ENCODE assay signal across 21 cellular contexts in genomic region chr20:47271216-47271615, GRCh38.
DNase-seq lines count a peak whose midpoint lies in the region; ATAC-seq and TF ChIP-seq lines count a peak whose summit lies in the region.
"Had no signal": no experiment of that assay in that cellular context is flagged by ENCODE, and none has a peak within 500 bp of the region (broad histone marks: within the 10 kb centered on the region; RNA-seq: fewer than 3 reads in every experiment).

No MANE protein-coding gene starts in this region.

- H3K27ac ChIP-seq in breast epithelium = peak overlapping the region; percentile 27 to 38
- peak overlapping the region; percentile 86 for H3K27ac ChIP-seq in SU-DHL-6 (ENCODE audit: low read depth, low read length)
- peak overlapping the region; percentile 19 for H3K27ac ChIP-seq in neuronal stem cell (replicated peaks; ENCODE audit: low read length)
- H3K27ac ChIP-seq in osteoblast (ENCODE audit: low read depth, low read length) = no peak overlapping the region
- H3K27ac ChIP-seq: KMS-11 had no signal

- H3K9me3 ChIP-seq in breast epithelium (no peaks in the 10 kb centered on the region), SU-DHL-6 (ENCODE audit: insufficient read depth, low read length) (no peaks in the 10 kb centered on the region), neuronal stem cell (replicated peaks in 1 of 2; ENCODE audit: control insufficient read depth in 2 of 2, insufficient read depth in 1 of 2, low read depth in 1 of 2, low read length in 2 of 2) (no peaks in the 10 kb centered on the region), osteoblast (ENCODE audit: low read depth, low read length) (no peaks in the 10 kb centered on the region)

- no peak for TF ChIP-seq POLR2A in breast epithelium (IDR thresholded peaks at IDR 0.05)

- no peak for DNase-seq in breast epithelium (ENCODE audit: low spot score in 2 of 2)
- no peak for DNase-seq in MCF 10A (ENCODE audit: unreplicated experiment)
- DNase-seq in neuronal stem cell (ENCODE audit: low spot score) = no peak
- no peak for DNase-seq in NCI-H1048 (lab: John Stamatoyannopoulos, UW)
- no peak for DNase-seq in nephron progenitor cell
- DNase-seq in osteoblast (ENCODE audit: insufficient read length, low spot score, missing footprints) = no peak
- DNase-seq: DMS53; GDM1; H7; HFFc6; NCI-H1105 treated with DMSO at 0.1 percent for 48 hours; NCI-H2029 treated with DMSO at 0.1 percent for 48 hours; NCI-H226; NCI-H510A treated with DMSO at 0.1 percent for 48 hours; NCI-H774; NK-92 treated with Interleukin-12 subunit alpha and Interleukin-12 subunit beta, amount 100 ng/mL, for 24 hours had no signal

- H3K9ac ChIP-seq in SU-DHL-6 (ENCODE audit: low read length) (no peak overlapping the region), neuronal stem cell (ENCODE audit: low read depth, low read length, poor library complexity) (no peak overlapping the region)
- H3K9ac ChIP-seq: KMS-11 had no signal

- no peak overlapping the region for H2AK5ac ChIP-seq in neuronal stem cell (ENCODE audit: low read depth, low read length)

- peak overlapping the region; percentile 4 for H3K4me2 ChIP-seq in SU-DHL-6 (ENCODE audit: low read depth, low read length, poor library complexity, severe bottlenecking)
- no peak overlapping the region for H3K4me2 ChIP-seq in neuronal stem cell (ENCODE audit: insufficient read depth, low read length, poor library complexity, severe bottlenecking)
- no peak overlapping the region for H3K4me2 ChIP-seq in osteoblast (ENCODE audit: insufficient read depth, low read length)
- H3K4me2 ChIP-seq: KMS-11 had no signal

- no peaks in the 10 kb centered on the region for H3K27me3 ChIP-seq in breast epithelium
- no peaks in the 10 kb centered on the region for H3K27me3 ChIP-seq in SU-DHL-6 (ENCODE audit: low read length)
- H3K27me3 ChIP-seq in neuronal stem cell (ENCODE audit: control insufficient read depth in 3 of 3, insufficient read depth in 3 of 3, low read depth in 1 of 3, low read length in 3 of 3) = no peaks in the 10 kb centered on the region
- no peaks in the 10 kb centered on the region for H3K27me3 ChIP-seq in osteoblast (ENCODE audit: insufficient read depth, low read length)

- H3K4me3 ChIP-seq in breast epithelium = no peak overlapping the region
- H3K4me3 ChIP-seq in SU-DHL-6 (ENCODE audit: insufficient read depth, low read length, poor library complexity, severe bottlenecking) = no peak overlapping the region
- no peak overlapping the region for H3K4me3 ChIP-seq in neuronal stem cell (ENCODE audit: low read length in 2 of 2)
- H3K4me3 ChIP-seq in osteoblast (ENCODE audit: insufficient read depth, low read length) = no peak overlapping the region

- no peak overlapping the region for H3K14ac ChIP-seq in neuronal stem cell (ENCODE audit: low read length)

- H2BK120ac ChIP-seq in neuronal stem cell (ENCODE audit: low read depth, low read length) = no peak overlapping the region

- CTCF ChIA-PET in MCF 10A (lab: Yijun Ruan, JAX) = interaction anchor here (0.6 to 12.2 kb wide), 17 partner anchors 9 to 518 kb away, joined by 3 to 581 read pairs (median 6); partner anchors contain the start of gene ZMYND8

- H3K36me3 ChIP-seq in breast epithelium = no peaks in the 10 kb centered on the region
- no peaks in the 10 kb centered on the region; the same call in 1 of the 2 replicates for H3K36me3 ChIP-seq in SU-DHL-6 (ENCODE audit: low read length)
- peaks cover 25 to 93% of the 10 kb centered on the region in 2 donors for H3K36me3 ChIP-seq in neuronal stem cell (replicated peaks in 1 of 2; ENCODE audit: control insufficient read depth in 2 of 2, insufficient read depth in 2 of 2, low read length in 2 of 2)
- peaks cover 26% of the 10 kb centered on the region for H3K36me3 ChIP-seq in osteoblast (ENCODE audit: insufficient read depth, low read length)

- H3K79me2 ChIP-seq in SU-DHL-6 (ENCODE audit: insufficient read depth, low read length) (peaks cover 23% of the 10 kb centered on the region), osteoblast (ENCODE audit: insufficient read depth, low read length) (peaks cover 53% of the 10 kb centered on the region)

- H3K27ac Mint-ChIP-seq in MCF 10A (ENCODE audit: low read depth, unreplicated experiment) (no peak overlapping the region), nephron progenitor cell (no peak overlapping the region)
- H3K27ac Mint-ChIP-seq: B cell, HFFc6 had no signal

- POLR2A ChIA-PET in MCF 10A (lab: Yijun Ruan, JAX) = interaction anchor here (0.9 to 10.4 kb wide), 7 partner anchors 10 to 193 kb away, joined by 3 to 288 read pairs (median 5); partner anchors contain the start of gene ZMYND8

- H4K20me1 ChIP-seq in SU-DHL-6 (ENCODE audit: low read depth, low read length) (no peaks in the 10 kb centered on the region), osteoblast (ENCODE audit: insufficient read depth, low read length) (no peaks in the 10 kb centered on the region)

- H3K23ac ChIP-seq in neuronal stem cell (ENCODE audit: low read depth, low read length, poor library complexity) = no peak overlapping the region

- H3K36me3 Mint-ChIP-seq in MCF 10A (ENCODE audit: insufficient read depth, unreplicated experiment) (peaks cover 85% of the 10 kb centered on the region), nephron progenitor cell (ENCODE audit: low read depth) (peaks cover 62% of the 10 kb centered on the region)

- H3K4me1 Mint-ChIP-seq in MCF 10A (ENCODE audit: insufficient read depth, unreplicated experiment) (peaks cover 38% of the 10 kb centered on the region), nephron progenitor cell (peaks cover 18% of the 10 kb centered on the region)

- no peak overlapping the region for H4K8ac ChIP-seq in neuronal stem cell (ENCODE audit: low read depth, low read length)

- BruUV-seq in MCF 10A (replicated peaks; lab: Mats Ljungman, UMichigan) = no TSS peak

- no CpG with 5 or more reads among the region's 4 CpGs for WGBS in neuronal stem cell (ENCODE audit: extremely low coverage in 2 of 2, insufficient read length in 2 of 2, insufficient replicate concordance in 1 of 2), 2 donors

- TF ChIP-seq CTCF in breast epithelium (IDR thresholded peaks at IDR 0.05) (no peak), MCF 10A (IDR thresholded peaks at IDR 0.05; ENCODE audit: unreplicated experiment) (no peak), SU-DHL-6 (IDR thresholded peaks at IDR 0.05; ENCODE audit: insufficient read depth, low read length, poor library complexity, severe bottlenecking) (no peak), nephron progenitor cell (IDR thresholded peaks at IDR 0.05) (no peak), osteoblast (IDR thresholded peaks at IDR 0.05; ENCODE audit: extremely low read depth, low read depth, low read length) (no peak)

- H3K9me2 ChIP-seq in SU-DHL-6 (replicated peaks; ENCODE audit: insufficient read depth, low read length) = no peaks in the 10 kb centered on the region

- H3K4ac ChIP-seq in neuronal stem cell (ENCODE audit: low read length) = no peak overlapping the region

- peaks cover 13 to 14% of the 10 kb centered on the region in 2 donors for H3K4me1 ChIP-seq in breast epithelium
- peaks cover 0 to 3% of the 10 kb centered on the region in 2 donors for H3K4me1 ChIP-seq in neuronal stem cell (ENCODE audit: control insufficient read depth in 2 of 2, insufficient read depth in 1 of 2, low read depth in 1 of 2, low read length in 2 of 2)
- peaks cover 40% of the 10 kb centered on the region for H3K4me1 ChIP-seq in osteoblast (ENCODE audit: insufficient read depth, low read length)

- H3K79me1 ChIP-seq in neuronal stem cell (ENCODE audit: low read depth, low read length) = peaks cover 8% of the 10 kb centered on the region

- no peak overlapping the region for H2BK15ac ChIP-seq in neuronal stem cell (ENCODE audit: low read length)

- H3K9me3 Mint-ChIP-seq in MCF 10A (ENCODE audit: unreplicated experiment) = no peaks in the 10 kb centered on the region
- no peaks in the 10 kb centered on the region for H3K9me3 Mint-ChIP-seq in nephron progenitor cell
- H3K9me3 Mint-ChIP-seq: HFFc6 had no signal

- no peak overlapping the region for H3K18ac ChIP-seq in neuronal stem cell (ENCODE audit: low read length)

- peaks cover 43% of the 10 kb centered on the region for H3F3A ChIP-seq in SU-DHL-6 (ENCODE audit: insufficient read depth)

- intact Hi-C loops in breast epithelium (cut with DNase I; ENCODE audit: low total_unique reads) = loop anchor here (5.0 kb wide), 1 partner anchor 111 kb away; no protein-coding TSS in a partner anchor
- intact Hi-C loops in MCF 10A (cut with micrococcal nuclease) = loop anchor here (5.0 kb wide), 2 partner anchors 231 to 351 kb away; partner anchors contain the start of gene NCOA3

- H2BK5ac ChIP-seq in neuronal stem cell (ENCODE audit: low read length) = no peak overlapping the region

- H3K27me3 Mint-ChIP-seq in MCF 10A (ENCODE audit: insufficient read depth, unreplicated experiment) (no peaks in the 10 kb centered on the region), nephron progenitor cell (ENCODE audit: low read depth, poor library complexity) (peaks cover 4% of the 10 kb centered on the region)
- H3K27me3 Mint-ChIP-seq: B cell had no signal

- H3K4me3 Mint-ChIP-seq in MCF 10A (ENCODE audit: unreplicated experiment) (no peak overlapping the region), nephron progenitor cell (no peak overlapping the region)
- H3K4me3 Mint-ChIP-seq: B cell, HFFc6 had no signal

- H2AFZ ChIP-seq in SU-DHL-6 (ENCODE audit: low read depth, low read length, severe bottlenecking) = no peak overlapping the region
- no peak overlapping the region for H2AFZ ChIP-seq in neuronal stem cell (ENCODE audit: low read length)
- H2AFZ ChIP-seq in osteoblast (ENCODE audit: low read length) = no peak overlapping the region

- no peak overlapping the region for H4K91ac ChIP-seq in neuronal stem cell (ENCODE audit: low read depth, low read length, poor library complexity)

- H2BK12ac ChIP-seq in neuronal stem cell (ENCODE audit: low read length) = no peak overlapping the region

- ATAC-seq in GM21381 (IDR thresholded peaks at IDR 0.05; ENCODE audit: unreplicated experiment) = no peak
- ATAC-seq: SK-N-SH treated with all-trans-retinoic acid at 6 μM for 48 hours had no signal
